9 cellular contexts compared by ENCODE assay signal in genomic region chr18:48833701-48834394, GRCh38.
DNase-seq lines count a peak whose midpoint lies in the region; ATAC-seq and TF ChIP-seq lines count a peak whose summit lies in the region.
"Had no signal": no experiment of that assay in that cellular context is flagged by ENCODE, and none has a peak within 500 bp of the region (broad histone marks: within the 10 kb centered on the region; RNA-seq: fewer than 3 reads in every experiment).

No MANE protein-coding gene starts in this region.

- H3K27ac ChIP-seq in OCI-LY7 (ENCODE audit: low read depth, low read length, poor library complexity, severe bottlenecking): peak overlapping the region; percentile 82
- H3K27ac ChIP-seq: neutrophil had no signal

- peak overlapping the region; percentile 58 for H3K4me3 ChIP-seq in OCI-LY7 (ENCODE audit: low read depth, low read length, poor library complexity, severe bottlenecking)

- H3K9me3 Mint-ChIP-seq in memory B cell: no peaks in the 10 kb centered on the region

- TF ChIP-seq CTCF in OCI-LY7 (conservative IDR thresholded peaks at IDR 0.05; ENCODE audit: low read length): no peak

- no peaks in the 10 kb centered on the region for H3K9me2 ChIP-seq in OCI-LY7 (ENCODE audit: insufficient read depth, low read length)

- intact Hi-C loops in OCI-LY7 (cut with micrococcal nuclease; ENCODE audit: unreplicated experiment): loop anchor here (5.0 kb wide), 1 partner anchor 47 kb away; no protein-coding TSS in a partner anchor

- H4K20me1 ChIP-seq in OCI-LY7 (ENCODE audit: insufficient read depth, low read length): no peaks in the 10 kb centered on the region

- peak overlapping the region; percentile 87 for H3K27ac Mint-ChIP-seq in memory B cell

- CTCF ChIA-PET in OCI-LY7 (lab: Charles Lee; ENCODE audit: unreplicated experiment): no interaction called here

- H2AFZ ChIP-seq in OCI-LY7 (ENCODE audit: low read length): peak overlapping the region; percentile 74; the same call in 1 of the 2 replicates

- H3K9me3 ChIP-seq in OCI-LY7 (ENCODE audit: low read length): no peaks in the 10 kb centered on the region
- H3K9me3 ChIP-seq: neutrophil had no signal

- H3K79me2 ChIP-seq in OCI-LY7 (ENCODE audit: insufficient read depth, low read depth, low read length): no peaks in the 10 kb centered on the region

- no TSS peak for BruUV-seq in OCI-LY7 (replicated peaks; lab: Mats Ljungman, UMichigan)

- ATAC-seq in GM18517 (IDR thresholded peaks at IDR 0.05; ENCODE audit: unreplicated experiment) (peak; percentile 82), HG02759 (IDR thresholded peaks at IDR 0.05; ENCODE audit: unreplicated experiment) (peak; percentile 78), memory B cell (ENCODE audit: low read depth) (peak; percentile 94)

- no peaks in the 10 kb centered on the region for H3K27me3 Mint-ChIP-seq in memory B cell

- peaks cover 69% of the 10 kb centered on the region for H3K4me1 ChIP-seq in OCI-LY7 (ENCODE audit: insufficient read depth, low read length, poor library complexity, severe bottlenecking)

- H3K4me3 Mint-ChIP-seq in memory B cell: peak overlapping the region; percentile 85

- peak overlapping the region; percentile 77 for H3K4me2 ChIP-seq in OCI-LY7 (ENCODE audit: low read length)

- no peaks in the 10 kb centered on the region for H3K36me3 Mint-ChIP-seq in memory B cell

- peaks cover 21% of the 10 kb centered on the region for H3K4me1 Mint-ChIP-seq in memory B cell

- DNase-seq in OCI-LY7 (ENCODE audit: low spot score) (peak; percentile 81), memory B cell (ENCODE audit: low spot score in 2 of 2) (peak in 1 of 2 donors; percentile 32), ureter (ENCODE audit: low spot score) (peak; percentile 32), NCI-H1436 treated with DMSO at 0.1 percent for 48 hours (lab: John Stamatoyannopoulos, UW) (no peak), NCI-H146 treated with DMSO at 0.1 percent for 48 hours (lab: John Stamatoyannopoulos, UW; ENCODE audit: unreplicated experiment) (no peak)
- peak; percentile 80 for DNase-seq in activated effector memory CD4-positive, alpha-beta T cell treated with anti-CD3 and anti-CD28 coated beads, Interleukin-2, amount 50 U/mL, for 16 hours

- POLR2A ChIA-PET in OCI-LY7 (lab: Charles Lee): interaction anchor here (0.6 to 1.3 kb wide), 5 partner anchors 12 to 627 kb away, joined by 3 to 5 read pairs (median 3); no protein-coding TSS in a partner anchor

- no peaks in the 10 kb centered on the region for H3K36me3 ChIP-seq in OCI-LY7 (ENCODE audit: insufficient read depth, low read length)
- H3K36me3 ChIP-seq: neutrophil had no signal

Comparison
In these comparisons a context has a peak if more than half of its experiments do, and no peak if none do; other contexts are left out.
1. DNase-seq: peak in OCI-LY7 (single experiment), activated effector memory CD4-positive, alpha-beta T cell treated with anti-CD3 and anti-CD28 coated beads, Interleukin-2, amount 50 U/mL, for 16 hours (single experiment) and ureter (single experiment); none in NCI-H1436 treated with DMSO at 0.1 percent for 48 hours (single experiment) and NCI-H146 treated with DMSO at 0.1 percent for 48 hours (single experiment).
2. Peak in every context shown above with its lines, with median percentiles within 50 percentile points of each other: ATAC-seq.